ENCODE assay signal across 1 cellular context in genomic region chr15:74628199-74628598, GRCh38.
TF ChIP-seq lines count a peak whose summit lies in the region.

No MANE protein-coding gene starts in this region.

TF ChIP-seq in GM12878, 131 proteins besides CTCF, POLR2A, EP300 and RAD21:
- TF ChIP-seq KAT2A (conservative IDR thresholded peaks at IDR 0.05; ENCODE audit: control insufficient read depth, low read depth, low read length) = no peak
- no peak for TF ChIP-seq RB1 (IDR thresholded peaks at IDR 0.05; ENCODE audit: borderline replicate concordance)
- no peak for TF ChIP-seq ZNF24 (IDR thresholded peaks at IDR 0.05)
- TF ChIP-seq CHD1 (IDR thresholded peaks at IDR 0.05; ENCODE audit: low read depth, low read length) = no peak
- no peak for TF ChIP-seq RBBP5 (conservative IDR thresholded peaks at IDR 0.05)
TF ChIP-seq in GM12878: peak in this region for 0.
